In genomic region chr12:53105712-53106439, GRCh38 we compare ENCODE assay signal across 21 cellular contexts. TPM values are rescaled to one million over a fixed set of nuclear protein-coding genes. Genes with fewer than 3 reads are reported as not detected.
"Had no signal": no experiment of that assay in that cellular context is flagged by ENCODE, and none has a peak within 500 bp of the region (broad histone marks: within the 10 kb centered on the region; RNA-seq: fewer than 3 reads in every experiment).

No MANE protein-coding gene starts in this region.

- H3K9me3 Mint-ChIP-seq: activated CD4-positive, alpha-beta memory T cell treated with anti-CD3 and anti-CD28 coated beads for 36 hours; activated naive CD4-positive, alpha-beta T cell treated with anti-CD3 and anti-CD28 coated beads for 36 hours; activated T-cell treated with anti-CD3 and anti-CD28 coated beads, Interleukin-2, amount 50 U/mL, for 4 hours; immature natural killer cell; memory B cell; natural killer cell; stimulated activated naive CD8-positive, alpha-beta T cell treated with anti-CD3 and anti-CD28 coated beads, Interleukin-15, Interleukin-2, amounts not matched to agents 100 ng/mL and 50 ng/mL, for 24 hours had no signal

- H3K27me3 ChIP-seq: esophagus muscularis mucosa, gastroesophageal sphincter, heart left ventricle, upper lobe of left lung had no signal

- H3K27me3 Mint-ChIP-seq: activated CD4-positive, alpha-beta memory T cell treated with anti-CD3 and anti-CD28 coated beads for 36 hours; activated CD4-positive, alpha-beta T cell treated with anti-CD3 and anti-CD28 coated beads for 36 hours; memory B cell; stimulated activated naive CD8-positive, alpha-beta T cell treated with anti-CD3 and anti-CD28 coated beads, Interleukin-15, Interleukin-2, amounts not matched to agents 100 ng/mL and 50 ng/mL, for 24 hours had no signal

- FAIRE-seq: bronchial epithelial cell had no signal

- H3K9me3 ChIP-seq: esophagus muscularis mucosa, gastroesophageal sphincter, heart left ventricle, upper lobe of left lung had no signal

- ATAC-seq: activated CD4-positive, alpha-beta T cell treated with anti-CD3 and anti-CD28 coated beads for 36 hours; activated T-cell treated with anti-CD3 and anti-CD28 coated beads, Interleukin-2, amount 50 U/mL, for 4 hours; gastroesophageal sphincter; natural killer cell had no signal

- H3K27ac ChIP-seq: esophagus muscularis mucosa, gastroesophageal sphincter, heart left ventricle, upper lobe of left lung, WERI-Rb-1 had no signal

- H3K36me3 Mint-ChIP-seq: activated CD4-positive, alpha-beta memory T cell treated with anti-CD3 and anti-CD28 coated beads for 36 hours; immature natural killer cell; memory B cell; natural killer cell had no signal

- H3K4me3 Mint-ChIP-seq: activated CD4-positive, alpha-beta memory T cell treated with anti-CD3 and anti-CD28 coated beads for 36 hours; activated CD4-positive, alpha-beta T cell treated with anti-CD3 and anti-CD28 coated beads for 36 hours; activated naive CD4-positive, alpha-beta T cell treated with anti-CD3 and anti-CD28 coated beads for 36 hours; activated T-cell treated with anti-CD3 and anti-CD28 coated beads, Interleukin-2, amount 50 U/mL, for 4 hours; immature natural killer cell; natural killer cell; stimulated activated naive CD8-positive, alpha-beta T cell treated with anti-CD3 and anti-CD28 coated beads, Interleukin-15, Interleukin-2, amounts not matched to agents 100 ng/mL and 50 ng/mL, for 24 hours had no signal

- H3K4me3 ChIP-seq: esophagus muscularis mucosa, gastroesophageal sphincter, heart left ventricle, upper lobe of left lung had no signal

- DNase-seq: activated CD4-positive, alpha-beta memory T cell treated with anti-CD3 and anti-CD28 coated beads for 36 hours; activated CD4-positive, alpha-beta T cell treated with anti-CD3 and anti-CD28 coated beads for 36 hours; activated CD8-positive, alpha-beta memory T cell treated with anti-CD3 and anti-CD28 coated beads, Interleukin-2, amount 50 U/mL, for 4 hours; activated naive CD4-positive, alpha-beta T cell treated with anti-CD3 and anti-CD28 coated beads for 36 hours; activated T-cell treated with anti-CD3 and anti-CD28 coated beads, Interleukin-2, amount 50 U/mL, for 4 hours; cerebellar nuclear complex; effector CD4-positive, alpha-beta T cell; heart left ventricle; immature natural killer cell; natural killer cell; retina; stimulated activated CD4-positive, alpha-beta T cell treated with anti-CD3 and anti-CD28 coated beads, Interleukin-2, amount 100 ng/mL, for 24 hours; T-helper 2 cell; upper lobe of left lung; WERI-Rb-1 had no signal

- H3K27ac Mint-ChIP-seq: activated CD4-positive, alpha-beta memory T cell treated with anti-CD3 and anti-CD28 coated beads for 36 hours; activated CD4-positive, alpha-beta T cell treated with anti-CD3 and anti-CD28 coated beads for 36 hours; activated naive CD4-positive, alpha-beta T cell treated with anti-CD3 and anti-CD28 coated beads for 36 hours; immature natural killer cell; memory B cell; natural killer cell; stimulated activated naive CD8-positive, alpha-beta T cell treated with anti-CD3 and anti-CD28 coated beads, Interleukin-15, Interleukin-2, amounts not matched to agents 100 ng/mL and 50 ng/mL, for 24 hours had no signal

- H3K36me3 ChIP-seq: upper lobe of left lung, WERI-Rb-1 had no signal

RNA-seq across cellular contexts. Expression of gene SOAT2, which starts 2.6 kb away (rescaled TPM):
- total RNA-seq: bronchial epithelial cell, esophagus muscularis mucosa, natural killer cell, temporal lobe had no signal
- polyA plus RNA-seq: heart left ventricle, immature natural killer cell had no signal

RNA-seq across cellular contexts. Expression of gene TNS2, which starts 56.0 kb away (rescaled TPM):
- polyA plus RNA-seq: immature natural killer cell had no signal
